In genomic region chr2:15986068-15986560, GRCh38 we compare ENCODE assay signal across 20 cellular contexts. TPM values are rescaled to one million over a fixed set of nuclear protein-coding genes. Genes with fewer than 3 reads are reported as not detected.
DNase-seq lines count a peak whose midpoint lies in the region; TF ChIP-seq lines count a peak whose summit lies in the region.
"Had no signal": no experiment of that assay in that cellular context is flagged by ENCODE, and none has a peak within 500 bp of the region (broad histone marks: within the 10 kb centered on the region; RNA-seq: fewer than 3 reads in every experiment).

No MANE protein-coding gene starts in this region.

- H3K9me3 Mint-ChIP-seq in endodermal cell: no peaks in the 10 kb centered on the region
- H3K9me3 Mint-ChIP-seq: IgD-negative memory B cell had no signal

- no peak overlapping the region for H3K23ac ChIP-seq in neuronal stem cell (ENCODE audit: low read depth, low read length, poor library complexity)

- DNase-seq in ELF-1 (ENCODE audit: low read depth, low spot score) (peak; percentile 63), NCI-H82 treated with DMSO at 0.1 percent for 48 hours (lab: John Stamatoyannopoulos, UW; ENCODE audit: unreplicated experiment) (peak; percentile 46), endodermal cell (peak; percentile 55), neuronal stem cell (ENCODE audit: low spot score) (no peak), H7 (no peak), brain microvascular endothelial cell (no peak), dedifferentiated amniotic fluid mesenchymal stem cell (ENCODE audit: extremely low spot score) (no peak)
- DNase-seq: DND-41, HCEC 1CT, Karpas-422, NCI-H1436, NCI-H1930, NCI-H446, NCI-H526 treated with DMSO at 0.1 percent for 48 hours, OCI-M1, RPMI8226, SHP77 treated with DMSO at 0.1 percent for 48 hours had no signal

- in situ Hi-C loops in brain microvascular endothelial cell (cut with HindIII; ENCODE audit: low pct_ligation_motif_present, low sequenced_read_pairs): no loop called here

- H3K4me2 ChIP-seq in neuronal stem cell (ENCODE audit: insufficient read depth, low read length, poor library complexity, severe bottlenecking): no peak overlapping the region

- no peak overlapping the region for H4K91ac ChIP-seq in neuronal stem cell (ENCODE audit: low read depth, low read length, poor library complexity)

- H3K4ac ChIP-seq in neuronal stem cell (ENCODE audit: low read length): no peak overlapping the region

- no peak overlapping the region for H2AK5ac ChIP-seq in neuronal stem cell (ENCODE audit: low read depth, low read length)

- H3K27me3 Mint-ChIP-seq in endodermal cell (ENCODE audit: insufficient read depth): no peaks in the 10 kb centered on the region
- H3K27me3 Mint-ChIP-seq: IgD-negative memory B cell had no signal

- H3K27ac ChIP-seq in endodermal cell (ENCODE audit: low read depth, low read length) (peak overlapping the region; percentile 25), neuronal stem cell (replicated peaks; ENCODE audit: low read length) (no peak overlapping the region), brain microvascular endothelial cell (no peak overlapping the region)
- H3K27ac ChIP-seq: C4-2B had no signal

- H3K27me3 ChIP-seq in endodermal cell (ENCODE audit: control insufficient read depth, insufficient read depth, low read length, poor library complexity, severe bottlenecking) (no peaks in the 10 kb centered on the region), neuronal stem cell (ENCODE audit: control insufficient read depth in 3 of 3, insufficient read depth in 3 of 3, low read depth in 1 of 3, low read length in 3 of 3) (no peaks in the 10 kb centered on the region), H7 (ENCODE audit: control insufficient read depth, insufficient read depth, low read length) (no peaks in the 10 kb centered on the region), brain microvascular endothelial cell (replicated peaks) (no peaks in the 10 kb centered on the region)

- TF ChIP-seq CTCF in endodermal cell (conservative IDR thresholded peaks at IDR 0.05) (no peak), brain microvascular endothelial cell (IDR thresholded peaks at IDR 0.05; ENCODE audit: low read depth, low read length, missing control alignments) (no peak)

- H2AFZ ChIP-seq in neuronal stem cell (ENCODE audit: low read length): peak overlapping the region; percentile 7

- H2BK12ac ChIP-seq in neuronal stem cell (ENCODE audit: low read length): peak overlapping the region; percentile 79

- no peak overlapping the region for H3K4me3 ChIP-seq in endodermal cell (ENCODE audit: low read length)
- peak overlapping the region in 1 of 2 donors; percentile 32 for H3K4me3 ChIP-seq in neuronal stem cell (ENCODE audit: low read length in 2 of 2)
- H3K4me3 ChIP-seq in H7 (ENCODE audit: insufficient read depth, low read depth, low read length): no peak overlapping the region
- no peak overlapping the region for H3K4me3 ChIP-seq in brain microvascular endothelial cell (ENCODE audit: low read depth, low read length)

- no peak overlapping the region for H2BK120ac ChIP-seq in neuronal stem cell (ENCODE audit: low read depth, low read length)

- H3K36me3 Mint-ChIP-seq in endodermal cell (ENCODE audit: low read depth): no peaks in the 10 kb centered on the region
- H3K36me3 Mint-ChIP-seq: IgD-negative memory B cell had no signal

- no peak overlapping the region for H4K8ac ChIP-seq in neuronal stem cell (ENCODE audit: low read depth, low read length)

- H3K79me1 ChIP-seq in neuronal stem cell (ENCODE audit: low read depth, low read length): no peaks in the 10 kb centered on the region

- H3K9me3 ChIP-seq in endodermal cell (ENCODE audit: control insufficient read depth, low read length) (no peaks in the 10 kb centered on the region), neuronal stem cell (replicated peaks in 1 of 2; ENCODE audit: control insufficient read depth in 2 of 2, insufficient read depth in 1 of 2, low read depth in 1 of 2, low read length in 2 of 2) (peaks cover 0 to 3% of the 10 kb centered on the region in 2 donors)

- H3K4me1 ChIP-seq in endodermal cell (ENCODE audit: control insufficient read depth, insufficient read depth, low read length) (no peaks in the 10 kb centered on the region), neuronal stem cell (ENCODE audit: control insufficient read depth in 2 of 2, insufficient read depth in 1 of 2, low read depth in 1 of 2, low read length in 2 of 2) (peaks cover 21 to 41% of the 10 kb centered on the region in 2 donors)

- H3K14ac ChIP-seq in neuronal stem cell (ENCODE audit: low read length): no peak overlapping the region

- H3K4me1 Mint-ChIP-seq in endodermal cell: peaks cover 27% of the 10 kb centered on the region
- H3K4me1 Mint-ChIP-seq: IgD-negative memory B cell had no signal

- H3K36me3 ChIP-seq in endodermal cell (ENCODE audit: control insufficient read depth, insufficient read depth, low read length) (no peaks in the 10 kb centered on the region), neuronal stem cell (replicated peaks in 1 of 2; ENCODE audit: control insufficient read depth in 2 of 2, insufficient read depth in 2 of 2, low read length in 2 of 2) (peaks cover 0 to 1% of the 10 kb centered on the region in 2 donors), H7 (replicated peaks; ENCODE audit: control insufficient read depth, insufficient read depth, low read length) (no peaks in the 10 kb centered on the region), brain microvascular endothelial cell (replicated peaks) (no peaks in the 10 kb centered on the region)

- no peak overlapping the region for H3K18ac ChIP-seq in neuronal stem cell (ENCODE audit: low read length)

- WGBS in endodermal cell (ENCODE audit: insufficient coverage in 1 of 2, insufficient read length in 1 of 2), 2 experiments: 77 to 81% methylated on average over 9 of the region's 9 CpGs
- WGBS in neuronal stem cell (ENCODE audit: extremely low coverage in 2 of 2, insufficient read length in 2 of 2, insufficient replicate concordance in 1 of 2), 2 donors: no CpG with 5 or more reads among the region's 9 CpGs

- H3K27ac Mint-ChIP-seq in endodermal cell: no peak overlapping the region
- H3K27ac Mint-ChIP-seq: IgD-negative memory B cell had no signal

- H2BK15ac ChIP-seq in neuronal stem cell (ENCODE audit: low read length): no peak overlapping the region

- H3K4me3 Mint-ChIP-seq in endodermal cell: no peak overlapping the region
- H3K4me3 Mint-ChIP-seq: IgD-negative memory B cell had no signal

- no peak overlapping the region for H2BK5ac ChIP-seq in neuronal stem cell (ENCODE audit: low read length)

- no peak overlapping the region for H3K9ac ChIP-seq in endodermal cell (ENCODE audit: extremely low read depth, low read length, poor library complexity, severe bottlenecking)
- no peak overlapping the region for H3K9ac ChIP-seq in neuronal stem cell (ENCODE audit: low read depth, low read length, poor library complexity)

RNA-seq across cellular contexts. Expression of gene MYCN, which starts 45.8 kb away (rescaled TPM):
- 10 to 100 TPM; 36.8 to 52.3 TPM for total RNA-seq in endodermal cell
- polyA plus RNA-seq in endodermal cell (2013, experiment 1 of 2): 75.7 TPM
- 74.7 TPM for polyA plus RNA-seq in endodermal cell (2013, experiment 2 of 2)
- polyA plus RNA-seq in neuronal stem cell (2013, experiment 1 of 2): 43.3 TPM
- 44.3 TPM for polyA plus RNA-seq in neuronal stem cell (2013, experiment 2 of 2)
- 48.4 and 49.9 TPM in 2 replicates for total RNA-seq in H7 (2014; rRNA removed; shearing (Covaris generic))
- total RNA-seq: MCF 10A had no signal
- polyA plus RNA-seq: IgD-negative memory B cell had no signal

Comparison
In these comparisons a context has a peak if more than half of its experiments do, and no peak if none do; other contexts are left out.
1. DNase-seq: peak in ELF-1 (single experiment), NCI-H82 treated with DMSO at 0.1 percent for 48 hours (single experiment) and endodermal cell (single experiment); none in neuronal stem cell (single experiment), H7 (single experiment), brain microvascular endothelial cell (single experiment) and dedifferentiated amniotic fluid mesenchymal stem cell (single experiment).